Comparison of ENCODE assay signal across 9 cellular contexts in genomic region chr2:239278941-239279365, GRCh38.
A peak's percentile ranks its signal among the peaks of the same experiment; 100 is the strongest.
DNase-seq lines count a peak whose midpoint lies in the region; ATAC-seq and TF ChIP-seq lines count a peak whose summit lies in the region.
"Had no signal": no experiment of that assay in that cellular context is flagged by ENCODE, and none has a peak within 500 bp of the region (broad histone marks: within the 10 kb centered on the region; RNA-seq: fewer than 3 reads in every experiment).

No MANE protein-coding gene starts in this region.

- intact Hi-C loops in HCT116 (cut with micrococcal nuclease) = no loop called here

- ATAC-seq in HCT116 (0 out of 2 replicates have a peak, but pooled peaks have one; percentile 11), GM18873 (IDR thresholded peaks at IDR 0.05; ENCODE audit: low FRiP score, unreplicated experiment) (no peak)

- no peak overlapping the region for H3K4me3 Mint-ChIP-seq in chondrocyte (ENCODE audit: unreplicated experiment)

- RAD21 ChIA-PET in HCT116 (lab: Charles Lee; ENCODE audit: low non-redundant PET in 1 of 2, low total read pairs in 2 of 2, uncharacterized antibody in 2 of 2, unreplicated experiment in 2 of 2) = interaction anchor here in 1 of 2 experiments (0.7 kb wide), 1 partner anchor 10 kb away, joined by 3 read pairs; no protein-coding TSS in a partner anchor

- POLR2A ChIA-PET in HCT116 (lab: Charles Lee) = interaction anchor here (0.9 to 1.6 kb wide), 2 partner anchors 8 to 11 kb away, joined by 3 to 5 read pairs; no protein-coding TSS in a partner anchor

- H3K27ac ChIP-seq in BLaER1 treated with 17β-estradiol and CSF1 and Interleukin-3, amounts not matched to agents 10 nM and 100 nM = peak overlapping the region in 9 of 11 experiments; percentile 17 to 78 (median 56); a peak in 15 of 22 replicates
- H3K27ac ChIP-seq in HCT116 (ENCODE audit: low read depth, low read length) (peak overlapping the region; percentile 69), neutrophil (peak overlapping the region; percentile 75)

- BruUV-seq in HCT116 (replicated peaks; lab: Mats Ljungman, UMichigan) = no TSS peak

- no peak overlapping the region for H3K4me3 ChIP-seq in BLaER1 treated with 17β-estradiol and CSF1 and Interleukin-3, amounts not matched to agents 10 nM and 100 nM
- H3K4me3 ChIP-seq in HCT116 (replicated peaks in 1 of 2; ENCODE audit: low read depth in 1 of 2, low read length in 2 of 2) (peak overlapping the region in 1 of 2 experiments; percentile 4; a peak in 1 of 4 replicates), neutrophil (ENCODE audit: low read depth in 1 of 2, low read length in 1 of 2) (no peak overlapping the region)

- no peak for TF ChIP-seq RAD21 in HCT116 (IDR thresholded peaks at IDR 0.05; ENCODE audit: low read depth)

- DNase-seq in HCT116 (ENCODE audit: low read depth, low spot score) (peak; percentile 42), chondrocyte (ENCODE audit: low spot score) (no peak), GDM1 (lab: John Stamatoyannopoulos, UW) (no peak), C1 segment of cervical spinal cord (lab: John Stamatoyannopoulos, UW) (no peak), DMS153 treated with DMSO at 0.1 percent for 48 hours (lab: John Stamatoyannopoulos, UW; ENCODE audit: unreplicated experiment) (no peak)
- DNase-seq: NCI-H2227 treated with DMSO at 0.1 percent for 48 hours had no signal

- peaks cover 26% of the 10 kb centered on the region for H3K4me1 Mint-ChIP-seq in chondrocyte (ENCODE audit: low read depth)

- TF ChIP-seq CTCF in HCT116 (IDR thresholded peaks at IDR 0.05 in 2 of 3, conservative IDR thresholded peaks at IDR 0.05 in 1 of 3; ENCODE audit: borderline replicate concordance in 1 of 3, insufficient read depth in 1 of 3, low read depth in 2 of 3, low read length in 2 of 3) (no peak), chondrocyte (IDR thresholded peaks at IDR 0.05) (no peak), neutrophil (IDR thresholded peaks at IDR 0.05) (no peak)

- H3K27ac Mint-ChIP-seq in chondrocyte (ENCODE audit: unreplicated experiment) = peak overlapping the region; percentile 34

- no peak for TF ChIP-seq POLR2A in HCT116 (IDR thresholded peaks at IDR 0.05; ENCODE audit: borderline replicate concordance, extremely low read depth, insufficient read depth, insufficient read length)

- peaks cover 72 to 83% (median 77%) of the 10 kb centered on the region in 11 experiments for H4K20me1 ChIP-seq in BLaER1 treated with 17β-estradiol and CSF1 and Interleukin-3, amounts not matched to agents 10 nM and 100 nM
- H4K20me1 ChIP-seq in HCT116 (ENCODE audit: insufficient read depth) = no peaks in the 10 kb centered on the region

- H3K9me3 Mint-ChIP-seq in chondrocyte (ENCODE audit: low read depth) = no peaks in the 10 kb centered on the region

- H3K4me1 ChIP-seq in BLaER1 treated with 17β-estradiol and CSF1 and Interleukin-3, amounts not matched to agents 10 nM and 100 nM = peaks cover 64 to 74% (median 70%) of the 10 kb centered on the region in 10 experiments
- H3K4me1 ChIP-seq in HCT116 (ENCODE audit: control insufficient read depth in 1 of 2, insufficient read depth in 2 of 2, low read length in 2 of 2) (peaks cover 62 to 79% of the 10 kb centered on the region in 2 experiments), neutrophil (ENCODE audit: control insufficient read depth in 1 of 2, insufficient read depth in 1 of 2, low read depth in 1 of 2, low read length in 1 of 2) (peaks cover 66 to 67% of the 10 kb centered on the region in 2 experiments)

- peaks cover 0 to 12% (median 0%) of the 10 kb centered on the region in 11 experiments; a peak in 7 of 22 replicates for H3K9me3 ChIP-seq in BLaER1 treated with 17β-estradiol and CSF1 and Interleukin-3, amounts not matched to agents 10 nM and 100 nM (replicated peaks in 1 of 11)
- H3K9me3 ChIP-seq in HCT116 (ENCODE audit: control insufficient read depth in 1 of 2, insufficient read depth in 1 of 2, low read depth in 1 of 2, low read length in 2 of 2) = no peaks in the 10 kb centered on the region
- no peaks in the 10 kb centered on the region for H3K9me3 ChIP-seq in neutrophil

- H3K27me3 ChIP-seq in BLaER1 treated with 17β-estradiol and CSF1 and Interleukin-3, amounts not matched to agents 10 nM and 100 nM = no peaks in the 10 kb centered on the region
- H3K27me3 ChIP-seq in HCT116 (ENCODE audit: insufficient read depth, low read length) = no peaks in the 10 kb centered on the region
- no peaks in the 10 kb centered on the region for H3K27me3 ChIP-seq in neutrophil

- peak overlapping the region; percentile 54 to 92 (median 75) for H3K4me2 ChIP-seq in BLaER1 treated with 17β-estradiol and CSF1 and Interleukin-3, amounts not matched to agents 10 nM and 100 nM
- H3K4me2 ChIP-seq in HCT116 (ENCODE audit: low read length) = peak overlapping the region; percentile 51

- no peaks in the 10 kb centered on the region for H3K27me3 Mint-ChIP-seq in chondrocyte (ENCODE audit: low read depth)

- H2AFZ ChIP-seq in HCT116 (ENCODE audit: low read depth, low read length, poor library complexity, severe bottlenecking) = no peak overlapping the region

- no peaks in the 10 kb centered on the region for H3K36me3 Mint-ChIP-seq in chondrocyte (ENCODE audit: low read depth)

- H3K9me2 ChIP-seq in HCT116 (ENCODE audit: insufficient read depth) = no peaks in the 10 kb centered on the region

- H3K9ac ChIP-seq in BLaER1 treated with 17β-estradiol and CSF1 and Interleukin-3, amounts not matched to agents 10 nM and 100 nM = peak overlapping the region in 9 of 11 experiments; percentile 4 to 60 (median 22); a peak in 12 of 22 replicates
- H3K9ac ChIP-seq in HCT116 (ENCODE audit: low read length) = peak overlapping the region; percentile 81

- peaks cover 47% of the 10 kb centered on the region for H3K79me2 ChIP-seq in HCT116 (ENCODE audit: insufficient read depth, low read length)

- peaks cover 0 to 15% (median 10%) of the 10 kb centered on the region in 11 experiments; a peak in 16 of 22 replicates for H3K36me3 ChIP-seq in BLaER1 treated with 17β-estradiol and CSF1 and Interleukin-3, amounts not matched to agents 10 nM and 100 nM
- H3K36me3 ChIP-seq in HCT116 (ENCODE audit: control insufficient read depth in 1 of 2, insufficient read depth in 2 of 2, low read length in 2 of 2) (no peaks in the 10 kb centered on the region), neutrophil (no peaks in the 10 kb centered on the region)

- CTCF ChIA-PET in HCT116 (lab: Charles Lee) = no interaction called here

TF ChIP-seq in HCT116, 20 proteins besides CTCF, POLR2A, EP300 and RAD21:
- TF ChIP-seq CEBPB (IDR thresholded peaks at IDR 0.05; ENCODE audit: low read depth) (no peak), POLR2AphosphoS5 (IDR thresholded peaks at IDR 0.05; ENCODE audit: low read depth, low read length) (peak; percentile 32; the same call in 1 of the 2 replicates), MAX (IDR thresholded peaks at IDR 0.05) (no peak)
